Comparison of ENCODE assay signal across 23 cellular contexts in the genomic region with DNA sequence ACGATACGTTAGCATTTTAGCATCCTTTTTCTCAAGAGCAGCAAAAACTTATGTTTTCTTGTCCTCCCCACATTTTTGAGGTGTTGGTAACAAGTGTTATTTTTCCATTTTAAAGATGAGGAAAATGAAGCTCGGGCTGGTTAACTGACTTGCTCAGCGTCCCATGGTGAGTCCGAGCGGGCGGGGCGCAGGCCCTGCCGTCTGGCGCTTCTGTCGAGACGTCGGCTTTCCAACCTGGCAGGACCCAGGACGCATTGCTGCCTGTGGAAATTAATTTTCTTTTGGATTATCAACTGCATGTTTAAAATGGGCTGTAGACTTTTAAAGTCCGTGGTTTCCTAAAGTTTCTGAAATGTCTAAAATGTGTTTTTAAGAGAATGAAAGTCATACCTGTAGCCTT.
"Had no signal": no experiment of that assay in that cellular context is flagged by ENCODE, and none has a peak within 500 bp of the region (broad histone marks: within the 10 kb centered on the region; RNA-seq: fewer than 3 reads in every experiment).

No MANE protein-coding gene starts in this region.

- H3K27ac Mint-ChIP-seq: activated CD8-positive, alpha-beta T cell treated with anti-CD3 and anti-CD28 coated beads for 36 hours; activated naive CD4-positive, alpha-beta T cell treated with anti-CD3 and anti-CD28 coated beads, Interleukin-2, amount 50 U/mL, for 24 hours; T-helper 1 cell treated with Interleukin-12 subunit alpha and Interleukin-12 subunit beta and Interleukin-4 antibody, amounts not matched to agents 30 μg/mL and 1 μg/mL, for 36 hours had no signal

- H3K27me3 ChIP-seq: body of pancreas, cardiac muscle cell, MG63, Peyer's patch, SJSA1 had no signal

- ATAC-seq: activated CD4-positive, CD25-positive, alpha-beta regulatory T cell treated with anti-CD3 and anti-CD28 coated beads, Interleukin-2, amount 50 U/mL, for 24 hours; activated CD8-positive, alpha-beta T cell treated with anti-CD3 and anti-CD28 coated beads for 36 hours; body of pancreas had no signal

- H3K4me3 ChIP-seq: body of pancreas, cardiac muscle cell, MG63, Peyer's patch, SJSA1 had no signal

- DNase-seq: activated CD4-positive, alpha-beta T cell treated with anti-CD3 and anti-CD28 coated beads for 4 hours; activated CD8-positive, alpha-beta memory T cell treated with anti-CD3 and anti-CD28 coated beads, Interleukin-2, amount 50 U/mL, for 4 hours; activated CD8-positive, alpha-beta T cell treated with anti-CD3 and anti-CD28 coated beads for 36 hours; activated naive CD4-positive, alpha-beta T cell; activated T-cell treated with anti-CD3 and anti-CD28 coated beads, Interleukin-2, amount 50 U/mL, for 1 hour; body of pancreas; MG63; MV-4-11; NCI-H1105; NCI-H1436; NCI-H1694 treated with DMSO at 0.1 percent for 48 hours; NCI-H2029 treated with DMSO at 0.1 percent for 48 hours; NCI-H345; NCI-H510A; NCI-H526 treated with DMSO at 0.1 percent for 48 hours; NCI-H82; Peyer's patch; SHP77 had no signal

- H3K9me3 Mint-ChIP-seq: activated CD8-positive, alpha-beta T cell treated with anti-CD3 and anti-CD28 coated beads for 36 hours; activated naive CD4-positive, alpha-beta T cell treated with anti-CD3 and anti-CD28 coated beads, Interleukin-2, amount 50 U/mL, for 24 hours; T-helper 1 cell treated with Interleukin-12 subunit alpha and Interleukin-12 subunit beta and Interleukin-4 antibody, amounts not matched to agents 30 μg/mL and 1 μg/mL, for 36 hours had no signal

- H3K27ac ChIP-seq: body of pancreas, cardiac muscle cell, Peyer's patch, SJSA1 had no signal

- H3K4me3 Mint-ChIP-seq: activated CD8-positive, alpha-beta T cell treated with anti-CD3 and anti-CD28 coated beads for 36 hours; activated naive CD4-positive, alpha-beta T cell treated with anti-CD3 and anti-CD28 coated beads, Interleukin-2, amount 50 U/mL, for 24 hours; T-helper 1 cell treated with Interleukin-12 subunit alpha and Interleukin-12 subunit beta and Interleukin-4 antibody, amounts not matched to agents 30 μg/mL and 1 μg/mL, for 36 hours had no signal

- H3K9me3 ChIP-seq: body of pancreas, MG63, Peyer's patch, SJSA1 had no signal

- H3K27me3 Mint-ChIP-seq: activated CD8-positive, alpha-beta T cell treated with anti-CD3 and anti-CD28 coated beads for 36 hours; activated naive CD4-positive, alpha-beta T cell treated with anti-CD3 and anti-CD28 coated beads, Interleukin-2, amount 50 U/mL, for 24 hours had no signal

- H3K4me1 ChIP-seq: body of pancreas, SJSA1 had no signal
